Comparison of ENCODE assay signal across 9 cellular contexts in the genomic region with DNA sequence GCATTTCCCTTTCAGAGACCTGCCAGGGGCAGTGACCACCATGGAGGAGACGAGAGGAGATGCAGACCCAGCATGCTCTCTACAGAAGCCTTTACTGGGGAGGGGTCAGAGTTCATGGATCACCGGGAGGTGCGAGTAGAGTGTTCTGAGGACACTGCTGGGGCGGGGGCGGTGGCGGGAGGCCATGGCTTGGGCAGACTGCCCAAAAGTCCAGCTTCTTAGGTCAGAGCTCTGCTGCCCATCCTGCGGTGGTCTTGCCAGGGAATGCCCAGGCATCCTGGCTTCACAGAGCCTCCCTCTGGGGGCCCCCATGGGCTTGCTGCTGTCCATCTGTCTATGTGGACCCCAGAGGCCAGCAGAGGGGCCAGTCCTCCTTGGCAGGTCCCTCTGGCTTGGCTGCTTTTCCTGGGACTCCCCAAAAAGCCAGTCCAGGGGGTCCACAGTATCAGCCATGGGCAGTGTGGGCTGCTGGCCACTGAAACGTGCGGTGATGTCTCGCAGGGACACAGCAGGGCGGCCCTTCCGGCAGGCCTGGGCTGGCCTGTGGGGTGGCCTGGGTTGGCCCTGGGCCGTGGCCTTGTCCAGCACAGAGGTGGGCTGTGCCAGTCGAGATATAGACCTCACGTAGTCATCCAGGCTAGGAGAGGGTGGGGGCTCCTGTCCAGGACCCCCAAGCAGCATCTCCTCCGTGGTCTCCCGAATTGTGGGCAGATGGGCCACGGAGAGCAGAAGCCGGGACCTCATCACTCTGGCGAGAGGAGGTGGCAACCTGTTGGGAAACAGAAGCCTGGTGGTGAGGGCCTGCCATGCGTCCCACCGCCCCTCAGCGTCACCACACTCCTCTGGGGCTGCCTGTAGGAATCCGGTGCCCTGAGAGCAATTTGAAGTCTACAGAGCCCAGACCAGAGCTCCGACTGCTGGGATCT. TPM values are rescaled to one million over a fixed set of nuclear protein-coding genes. Genes with fewer than 3 reads are reported as not detected.
DNase-seq lines count a peak whose midpoint lies in the region; ATAC-seq and TF ChIP-seq lines count a peak whose summit lies in the region.
"Had no signal": no experiment of that assay in that cellular context is flagged by ENCODE, and none has a peak within 500 bp of the region (broad histone marks: within the 10 kb centered on the region; RNA-seq: fewer than 3 reads in every experiment).

No MANE protein-coding gene starts in this region.

- H3K9me3 ChIP-seq in MG63: no peaks in the 10 kb centered on the region
- H3K9me3 ChIP-seq in lung (ENCODE audit: control insufficient read depth in 2 of 2, insufficient read depth in 1 of 2, low read length in 1 of 2): no peaks in the 10 kb centered on the region

- peaks cover 39% of the 10 kb centered on the region for H3K4me1 Mint-ChIP-seq in stimulated activated naive CD8-positive, alpha-beta T cell treated with anti-CD3 and anti-CD28 coated beads, Interleukin-15, amount 100 ng/mL, for 72 hours

- H3K27ac Mint-ChIP-seq in stimulated activated naive CD8-positive, alpha-beta T cell treated with anti-CD3 and anti-CD28 coated beads, Interleukin-15, amount 100 ng/mL, for 72 hours: peak overlapping the region in 1 of 2 donors; percentile 48

- ATAC-seq in lung (ENCODE audit: insufficient read depth, low FRiP score): no peak
- ATAC-seq in stimulated activated naive CD8-positive, alpha-beta T cell treated with anti-CD3 and anti-CD28 coated beads, Interleukin-15, amount 100 ng/mL, for 72 hours: no peak
- no peak for ATAC-seq in HG03108 (IDR thresholded peaks at IDR 0.05; ENCODE audit: unreplicated experiment)

- TF ChIP-seq CTCF in coronary artery (IDR thresholded peaks at IDR 0.05): no peak
- TF ChIP-seq CTCF in lung (IDR thresholded peaks at IDR 0.05; ENCODE audit: control extremely low read depth, extremely low read depth): no peak

- H3K4me3 ChIP-seq in MG63: peak overlapping the region; percentile 30; the same call in 1 of the 2 replicates
- H3K4me3 ChIP-seq in coronary artery: peak overlapping the region; percentile 83
- H3K4me3 ChIP-seq in lung: peak overlapping the region; percentile 67

- H3K27me3 ChIP-seq in MG63: no peaks in the 10 kb centered on the region
- no peaks in the 10 kb centered on the region for H3K27me3 ChIP-seq in lung (ENCODE audit: control insufficient read depth, insufficient read depth)

- no peak for DNase-seq in MG63
- DNase-seq in coronary artery (ENCODE audit: low spot score): no peak
- DNase-seq in lung (ENCODE audit: low spot score): no peak
- DNase-seq in substantia nigra (lab: John Stamatoyannopoulos, UW): peak in 1 of 49 donors; percentile 96
- no peak for DNase-seq in DMS153 treated with DMSO at 0.1 percent for 48 hours (lab: John Stamatoyannopoulos, UW; ENCODE audit: unreplicated experiment)
- DNase-seq in stimulated activated naive CD8-positive, alpha-beta T cell treated with anti-CD3 and anti-CD28 coated beads, Interleukin-15, amount 100 ng/mL, for 72 hours: no peak
- DNase-seq in pons (ENCODE audit: low spot score): no peak
- DNase-seq: NCI-H187 had no signal

- H3K4me3 Mint-ChIP-seq in stimulated activated naive CD8-positive, alpha-beta T cell treated with anti-CD3 and anti-CD28 coated beads, Interleukin-15, amount 100 ng/mL, for 72 hours: peak overlapping the region in 1 of 2 donors; percentile 39

- no peaks in the 10 kb centered on the region for H3K36me3 ChIP-seq in MG63
- peaks cover 0 to 2% of the 10 kb centered on the region in 2 donors for H3K36me3 ChIP-seq in lung (ENCODE audit: control insufficient read depth in 2 of 2, insufficient read depth in 2 of 2, low read length in 2 of 2)

- H3K27me3 Mint-ChIP-seq in stimulated activated naive CD8-positive, alpha-beta T cell treated with anti-CD3 and anti-CD28 coated beads, Interleukin-15, amount 100 ng/mL, for 72 hours: no peaks in the 10 kb centered on the region

- 47 to 59% methylated on average over 25 of the region's 25 CpGs for WGBS in lung, 2 donors

- peaks cover 22 to 43% of the 10 kb centered on the region in 2 donors for H3K4me1 ChIP-seq in lung (ENCODE audit: control insufficient read depth in 2 of 2, insufficient read depth in 2 of 2, low read length in 2 of 2)

- no peaks in the 10 kb centered on the region for H3K9me3 Mint-ChIP-seq in stimulated activated naive CD8-positive, alpha-beta T cell treated with anti-CD3 and anti-CD28 coated beads, Interleukin-15, amount 100 ng/mL, for 72 hours

- H3K27ac ChIP-seq in coronary artery: peak overlapping the region; percentile 95 to 97
- peak overlapping the region; percentile 87 to 95 for H3K27ac ChIP-seq in lung (ENCODE audit: low read depth in 1 of 2, low read length in 1 of 2)
- peak overlapping the region; percentile 67 for H3K27ac ChIP-seq in substantia nigra (ENCODE audit: low read depth, low read length, poor library complexity, severe bottlenecking)

RNA-seq across cellular contexts. Expression of gene DEPP1, which starts 1.1 kb away (rescaled TPM):
- 0.44 and 3.5 TPM in 2 replicates for total RNA-seq in MG63 (2014; rRNA removed; shearing (Covaris generic); ENCODE audit: low replicate concordance)
- 100 to 1,000 TPM in 1 of 2 donors, 10 to 100 TPM in 1; 37.0 to 149 TPM for total RNA-seq in lung
- polyA plus RNA-seq in lung: 10 to 100 TPM; 48.3 to 91.9 TPM

RNA-seq across cellular contexts. Expression of gene RASSF4, which starts 17.9 kb away (rescaled TPM):
- total RNA-seq in MG63 (2014; rRNA removed; shearing (Covaris generic); ENCODE audit: low replicate concordance): 0.15 and 0.26 TPM in 2 replicates
- total RNA-seq in lung: 10 to 100 TPM; 38.8 to 44.3 TPM
- polyA plus RNA-seq in lung: 10 to 100 TPM; 19.5 to 55.4 TPM

RNA-seq across cellular contexts. Expression of gene ZNF22, which starts 23.2 kb away (rescaled TPM):
- total RNA-seq in MG63 (2014; rRNA removed; shearing (Covaris generic); ENCODE audit: low replicate concordance): 10.9 and 15.5 TPM in 2 replicates
- total RNA-seq in lung: 10 to 100 TPM; 17.7 to 40.7 TPM
- polyA plus RNA-seq in lung: 10 to 100 TPM; 16.8 to 18.6 TPM

Comparison
In these comparisons a context has a peak if more than half of its experiments do, and no peak if none do; other contexts are left out.
1. H3K4me3 ChIP-seq: peak in every context shown above with its lines; median percentile 83 in coronary artery; 67 in lung; 30 in MG63.
2. RNA of gene RASSF4, which starts 17.9 kb away (total RNA-seq): 38.8 to 44.3 TPM in lung; 0.15 to 0.26 TPM in MG63; every median in the first group is over 10 times any median in the second.
3. Peak in every context shown above with its lines, with median percentiles within 50 percentile points of each other: H3K27ac ChIP-seq.